In genomic region chr3:38457111-38458003, GRCh38 we compare ENCODE assay signal across 17 cellular contexts. TPM values are rescaled to one million over a fixed set of nuclear protein-coding genes. Genes with fewer than 3 reads are reported as not detected.
DNase-seq lines count a peak whose midpoint lies in the region; TF ChIP-seq lines count a peak whose summit lies in the region.
"Had no signal": no experiment of that assay in that cellular context is flagged by ENCODE, and none has a peak within 500 bp of the region (broad histone marks: within the 10 kb centered on the region; RNA-seq: fewer than 3 reads in every experiment).

No MANE protein-coding gene starts in this region.

- no peaks in the 10 kb centered on the region for H3K27me3 Mint-ChIP-seq in osteocyte (ENCODE audit: unreplicated experiment)
- H3K27me3 Mint-ChIP-seq: activated CD8-positive, alpha-beta T cell treated with anti-CD3 and anti-CD28 coated beads for 36 hours had no signal

- H3K9me3 Mint-ChIP-seq in osteocyte (ENCODE audit: unreplicated experiment) = no peaks in the 10 kb centered on the region
- H3K9me3 Mint-ChIP-seq: activated CD8-positive, alpha-beta T cell treated with anti-CD3 and anti-CD28 coated beads for 36 hours had no signal

- peak; percentile 15 for DNase-seq in GM10266 (ENCODE audit: extremely low spot score)
- peak; percentile 23 for DNase-seq in RPMI7951 (ENCODE audit: low read depth)
- DNase-seq in fibroblast of gingiva (ENCODE audit: low read depth) = peak; percentile 36
- DNase-seq in osteocyte (ENCODE audit: extremely low spot score, unreplicated experiment) = peak; percentile 69
- DNase-seq in amniotic stem cell (lab: John Stamatoyannopoulos, UW) = no peak
- no peak for DNase-seq in NCI-H1048 (lab: John Stamatoyannopoulos, UW)
- DNase-seq in glomerular visceral epithelial cell (ENCODE audit: extremely low spot score) = no peak
- DNase-seq in NCI-H510A treated with DMSO at 0.1 percent for 48 hours (lab: John Stamatoyannopoulos, UW) = no peak
- DNase-seq: activated CD8-positive, alpha-beta T cell treated with anti-CD3 and anti-CD28 coated beads for 36 hours; BE2C; colonic mucosa; DMS153; GM23248; hypothalamus; left colon; NCI-H774; Peyer's patch had no signal

- H3K4me1 Mint-ChIP-seq in osteocyte (ENCODE audit: unreplicated experiment) = peaks cover 32% of the 10 kb centered on the region

- no peak overlapping the region for H3K27ac Mint-ChIP-seq in osteocyte (ENCODE audit: unreplicated experiment)
- H3K27ac Mint-ChIP-seq: activated CD8-positive, alpha-beta T cell treated with anti-CD3 and anti-CD28 coated beads for 36 hours had no signal

- TF ChIP-seq CTCF in GM10266 (IDR thresholded peaks at IDR 0.05; ENCODE audit: control insufficient read depth, insufficient read depth, low read depth, missing control alignments) (no peak), osteocyte (IDR thresholded peaks at IDR 0.05) (no peak)

- H3K36me3 Mint-ChIP-seq in osteocyte (ENCODE audit: unreplicated experiment) = no peaks in the 10 kb centered on the region

- H3K4me3 Mint-ChIP-seq in osteocyte (ENCODE audit: unreplicated experiment) = no peak overlapping the region

RNA-seq across cellular contexts. Expression of gene ACVR2B, which starts 3.7 kb away (rescaled TPM):
- total RNA-seq in RPMI7951 (2014; rRNA removed; shearing (Covaris generic)) = 1.2 and 1.8 TPM in 2 replicates
- total RNA-seq in osteocyte = 9.4 and 10.3 TPM in 2 replicates

RNA-seq across cellular contexts. Expression of gene EXOG, which starts 38.8 kb away (rescaled TPM):
- 6.8 and 8.1 TPM in 2 replicates for total RNA-seq in RPMI7951 (2014; rRNA removed; shearing (Covaris generic))
- 17.9 and 18.4 TPM in 2 replicates for total RNA-seq in osteocyte

Comparison
In these comparisons a context has a peak if more than half of its experiments do, and no peak if none do; other contexts are left out.
1. DNase-seq: peak in GM10266 (single experiment), RPMI7951 (single experiment), fibroblast of gingiva (single experiment) and osteocyte (single experiment); none in amniotic stem cell (single experiment), NCI-H1048 (single experiment), glomerular visceral epithelial cell (single experiment) and NCI-H510A treated with DMSO at 0.1 percent for 48 hours (single experiment).